ENCODE assay signal across 12 cellular contexts in genomic region chr11:95682552-95682951, GRCh38.
DNase-seq lines count a peak whose midpoint lies in the region; ATAC-seq, FAIRE-seq and TF ChIP-seq lines count a peak whose summit lies in the region.
"Had no signal": no experiment of that assay in that cellular context is flagged by ENCODE, and none has a peak within 500 bp of the region (broad histone marks: within the 10 kb centered on the region; RNA-seq: fewer than 3 reads in every experiment).

No MANE protein-coding gene starts in this region.

- H3K27ac Mint-ChIP-seq in activated naive CD4-positive, alpha-beta T cell treated with anti-CD3 and anti-CD28 coated beads, Interleukin-2, amount 50 U/mL, for 24 hours: peak overlapping the region; percentile 91

- peak overlapping the region; percentile 62 for H3K4me3 Mint-ChIP-seq in activated naive CD4-positive, alpha-beta T cell treated with anti-CD3 and anti-CD28 coated beads, Interleukin-2, amount 50 U/mL, for 24 hours
- H3K4me3 Mint-ChIP-seq: central memory CD8-positive, alpha-beta T cell had no signal

- no peak for TF ChIP-seq POLR2A in GM12892 (IDR thresholded peaks at IDR 0.05; ENCODE audit: low read depth, low read length)

- H3K27ac ChIP-seq in right atrium auricular region (peak overlapping the region; percentile 18 to 53), lower lobe of right lung (no peak overlapping the region)
- H3K27ac ChIP-seq: SJSA1 had no signal

- intact Hi-C loops in lower lobe of right lung (cut with DNase I): no loop called here

- peak; percentile 51 for FAIRE-seq in GM12892 (lab: Jason Lieb, UNC)

- peaks cover 4% of the 10 kb centered on the region for H3K36me3 Mint-ChIP-seq in activated naive CD4-positive, alpha-beta T cell treated with anti-CD3 and anti-CD28 coated beads, Interleukin-2, amount 50 U/mL, for 24 hours

- TF ChIP-seq CTCF in right atrium auricular region (IDR thresholded peaks at IDR 0.05) (no peak), lower lobe of right lung (IDR thresholded peaks at IDR 0.05) (no peak)

- H3K36me3 ChIP-seq in right atrium auricular region: no peaks in the 10 kb centered on the region
- no peaks in the 10 kb centered on the region for H3K36me3 ChIP-seq in lower lobe of right lung
- H3K36me3 ChIP-seq: SJSA1 had no signal

- H3K4me1 Mint-ChIP-seq in activated naive CD4-positive, alpha-beta T cell treated with anti-CD3 and anti-CD28 coated beads, Interleukin-2, amount 50 U/mL, for 24 hours: peaks cover 84% of the 10 kb centered on the region
- H3K4me1 Mint-ChIP-seq: central memory CD8-positive, alpha-beta T cell had no signal

- H3K27me3 Mint-ChIP-seq in activated naive CD4-positive, alpha-beta T cell treated with anti-CD3 and anti-CD28 coated beads, Interleukin-2, amount 50 U/mL, for 24 hours: no peaks in the 10 kb centered on the region
- H3K27me3 Mint-ChIP-seq: central memory CD8-positive, alpha-beta T cell had no signal

- no peaks in the 10 kb centered on the region for H3K9me3 ChIP-seq in right atrium auricular region
- H3K9me3 ChIP-seq in lower lobe of right lung: no peaks in the 10 kb centered on the region
- H3K9me3 ChIP-seq: SJSA1 had no signal

- H3K27me3 ChIP-seq in right atrium auricular region: no peaks in the 10 kb centered on the region
- H3K27me3 ChIP-seq in lower lobe of right lung (ENCODE audit: low read depth): no peaks in the 10 kb centered on the region
- H3K27me3 ChIP-seq: SJSA1 had no signal

- ATAC-seq in GM21515 (IDR thresholded peaks at IDR 0.05; ENCODE audit: unreplicated experiment): no peak
- ATAC-seq in lower lobe of right lung: no peak

- H3K4me1 ChIP-seq in right atrium auricular region (no peaks in the 10 kb centered on the region), lower lobe of right lung (peaks cover 14% of the 10 kb centered on the region)
- H3K4me1 ChIP-seq: SJSA1 had no signal

- DNase-seq in AG08395 (ENCODE audit: low spot score) (peak; percentile 57), GM12892 (ENCODE audit: insufficient read length) (no peak), right atrium auricular region (ENCODE audit: low spot score) (no peak), NCI-H1105 treated with DMSO at 0.1 percent for 48 hours (lab: John Stamatoyannopoulos, UW) (no peak), LoVo (ENCODE audit: low spot score) (no peak), lower lobe of right lung (no peak)
- DNase-seq: mesendoderm, NCI-H524 had no signal

- H3K4me3 ChIP-seq in right atrium auricular region (no peak overlapping the region), lower lobe of right lung (no peak overlapping the region)
- H3K4me3 ChIP-seq: SJSA1 had no signal

- H3K9me3 Mint-ChIP-seq in activated naive CD4-positive, alpha-beta T cell treated with anti-CD3 and anti-CD28 coated beads, Interleukin-2, amount 50 U/mL, for 24 hours: no peaks in the 10 kb centered on the region
- H3K9me3 Mint-ChIP-seq: central memory CD8-positive, alpha-beta T cell had no signal
